In genomic region chr7:86926732-86927131, GRCh38 we compare ENCODE assay signal across 8 cellular contexts.
DNase-seq lines count a peak whose midpoint lies in the region; ATAC-seq and TF ChIP-seq lines count a peak whose summit lies in the region.

No MANE protein-coding gene starts in this region.

- H3K36me3 ChIP-seq in GM06990 (ENCODE audit: control insufficient read depth, insufficient read depth, low read length): no peaks in the 10 kb centered on the region
- H3K36me3 ChIP-seq in left ventricle myocardium inferior: no peaks in the 10 kb centered on the region

- H3K36me3 Mint-ChIP-seq in activated CD4-positive, alpha-beta T cell treated with anti-CD3 and anti-CD28 coated beads, Interleukin-2, amount 10 ng/mL, durations not matched to agents 24 days and 14 days (ENCODE audit: low read depth): no peaks in the 10 kb centered on the region

- peaks cover 5% of the 10 kb centered on the region for H3K4me1 ChIP-seq in left ventricle myocardium inferior

- H3K27me3 Mint-ChIP-seq in activated CD4-positive, alpha-beta T cell treated with anti-CD3 and anti-CD28 coated beads, Interleukin-2, amount 10 ng/mL, durations not matched to agents 24 days and 14 days: peaks cover 15% of the 10 kb centered on the region

- H3K4me1 Mint-ChIP-seq in activated CD4-positive, alpha-beta T cell treated with anti-CD3 and anti-CD28 coated beads, Interleukin-2, amount 10 ng/mL, durations not matched to agents 24 days and 14 days: no peaks in the 10 kb centered on the region

- H3K9me3 Mint-ChIP-seq in activated CD4-positive, alpha-beta T cell treated with anti-CD3 and anti-CD28 coated beads, Interleukin-2, amount 10 ng/mL, durations not matched to agents 24 days and 14 days: no peaks in the 10 kb centered on the region

- DNase-seq in Ammon's horn (ENCODE audit: low spot score): peak; percentile 75
- no peak for DNase-seq in GM06990 (ENCODE audit: extremely low read depth, insufficient read length)
- peak; percentile 40 for DNase-seq in NCI-H2196 (lab: John Stamatoyannopoulos, UW; ENCODE audit: unreplicated experiment)
- DNase-seq in activated CD4-positive, alpha-beta T cell treated with anti-CD3 and anti-CD28 coated beads, Interleukin-2, amount 10 ng/mL, durations not matched to agents 24 days and 14 days: peak; percentile 73
- no peak for DNase-seq in left ventricle myocardium inferior
- DNase-seq in stromal cell of bone marrow (ENCODE audit: low read depth): peak; percentile 47

- H3K9me3 ChIP-seq in left ventricle myocardium inferior (replicated peaks): no peaks in the 10 kb centered on the region

- H3K27ac Mint-ChIP-seq in activated CD4-positive, alpha-beta T cell treated with anti-CD3 and anti-CD28 coated beads, Interleukin-2, amount 10 ng/mL, durations not matched to agents 24 days and 14 days: no peak overlapping the region

- peak; percentile 74 for TF ChIP-seq CTCF in GM06990 (IDR thresholded peaks at IDR 0.05; ENCODE audit: insufficient read depth, low read length, poor library complexity, severe bottlenecking)
- TF ChIP-seq CTCF in left ventricle myocardium inferior (IDR thresholded peaks at IDR 0.05; ENCODE audit: borderline replicate concordance): peak; percentile 78

- H3K4me3 ChIP-seq in GM06990 (replicated peaks; ENCODE audit: low read depth, low read length) (no peak overlapping the region), left ventricle myocardium inferior (no peak overlapping the region)

- no peak overlapping the region for H3K27ac ChIP-seq in left ventricle myocardium inferior (replicated peaks)

- H3K27me3 ChIP-seq in GM06990 (replicated peaks; ENCODE audit: control insufficient read depth, insufficient read depth, low read length) (no peaks in the 10 kb centered on the region), left ventricle myocardium inferior (ENCODE audit: low read depth) (no peaks in the 10 kb centered on the region)

- no peak overlapping the region for H3K4me3 Mint-ChIP-seq in activated CD4-positive, alpha-beta T cell treated with anti-CD3 and anti-CD28 coated beads, Interleukin-2, amount 10 ng/mL, durations not matched to agents 24 days and 14 days

- intact Hi-C loops in activated CD4-positive, alpha-beta T cell treated with anti-CD3 and anti-CD28 coated beads, Interleukin-2, amount 10 ng/mL, durations not matched to agents 24 days and 14 days (cut with micrococcal nuclease): loop anchor here (1.0 to 5.0 kb wide), 3 partner anchors 222 to 491 kb away; no protein-coding TSS in a partner anchor
- intact Hi-C loops in left ventricle myocardium inferior (cut with micrococcal nuclease): no loop called here

- ATAC-seq in HG02852 (IDR thresholded peaks at IDR 0.05; ENCODE audit: unreplicated experiment): peak; percentile 60
- no peak for ATAC-seq in GM18868 (IDR thresholded peaks at IDR 0.05; ENCODE audit: unreplicated experiment)

Comparison
In these comparisons a context has a peak if more than half of its experiments do, and no peak if none do; other contexts are left out.
1. DNase-seq: peak in Ammon's horn (single experiment), NCI-H2196 (single experiment), activated CD4-positive, alpha-beta T cell treated with anti-CD3 and anti-CD28 coated beads, Interleukin-2, amount 10 ng/mL, durations not matched to agents 24 days and 14 days (single experiment) and stromal cell of bone marrow (single experiment); none in GM06990 (single experiment) and left ventricle myocardium inferior (single experiment).